In genomic region chr6:168116975-168117899, GRCh38 we compare ENCODE assay signal across 1 cellular context.
TF ChIP-seq lines count a peak whose summit lies in the region.

No MANE protein-coding gene starts in this region.

TF ChIP-seq in HepG2, 621 proteins besides CTCF, POLR2A, EP300 and RAD21 (continued from another document and continues in another):
- TF ChIP-seq, protein P1, sequence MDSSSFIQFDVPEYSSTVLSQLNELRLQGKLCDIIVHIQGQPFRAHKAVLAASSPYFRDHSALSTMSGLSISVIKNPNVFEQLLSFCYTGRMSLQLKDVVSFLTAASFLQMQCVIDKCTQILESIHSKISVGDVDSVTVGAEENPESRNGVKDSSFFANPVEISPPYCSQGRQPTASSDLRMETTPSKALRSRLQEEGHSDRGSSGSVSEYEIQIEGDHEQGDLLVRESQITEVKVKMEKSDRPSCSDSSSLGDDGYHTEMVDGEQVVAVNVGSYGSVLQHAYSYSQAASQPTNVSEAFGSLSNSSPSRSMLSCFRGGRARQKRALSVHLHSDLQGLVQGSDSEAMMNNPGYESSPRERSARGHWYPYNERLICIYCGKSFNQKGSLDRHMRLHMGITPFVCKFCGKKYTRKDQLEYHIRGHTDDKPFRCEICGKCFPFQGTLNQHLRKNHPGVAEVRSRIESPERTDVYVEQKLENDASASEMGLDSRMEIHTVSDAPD (CRISPR knock-in tag; IDR thresholded peaks at IDR 0.05): no peak
- TF ChIP-seq, protein P2, sequence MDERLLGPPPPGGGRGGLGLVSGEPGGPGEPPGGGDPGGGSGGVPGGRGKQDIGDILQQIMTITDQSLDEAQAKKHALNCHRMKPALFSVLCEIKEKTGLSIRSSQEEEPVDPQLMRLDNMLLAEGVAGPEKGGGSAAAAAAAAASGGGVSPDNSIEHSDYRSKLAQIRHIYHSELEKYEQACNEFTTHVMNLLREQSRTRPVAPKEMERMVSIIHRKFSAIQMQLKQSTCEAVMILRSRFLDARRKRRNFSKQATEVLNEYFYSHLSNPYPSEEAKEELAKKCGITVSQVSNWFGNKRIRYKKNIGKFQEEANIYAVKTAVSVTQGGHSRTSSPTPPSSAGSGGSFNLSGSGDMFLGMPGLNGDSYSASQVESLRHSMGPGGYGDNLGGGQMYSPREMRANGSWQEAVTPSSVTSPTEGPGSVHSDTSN (CRISPR knock-in tag; IDR thresholded peaks at IDR 0.05): 0 out of 2 replicates have a peak, but pooled peaks have one; percentile 22
- TF ChIP-seq, protein P3, sequence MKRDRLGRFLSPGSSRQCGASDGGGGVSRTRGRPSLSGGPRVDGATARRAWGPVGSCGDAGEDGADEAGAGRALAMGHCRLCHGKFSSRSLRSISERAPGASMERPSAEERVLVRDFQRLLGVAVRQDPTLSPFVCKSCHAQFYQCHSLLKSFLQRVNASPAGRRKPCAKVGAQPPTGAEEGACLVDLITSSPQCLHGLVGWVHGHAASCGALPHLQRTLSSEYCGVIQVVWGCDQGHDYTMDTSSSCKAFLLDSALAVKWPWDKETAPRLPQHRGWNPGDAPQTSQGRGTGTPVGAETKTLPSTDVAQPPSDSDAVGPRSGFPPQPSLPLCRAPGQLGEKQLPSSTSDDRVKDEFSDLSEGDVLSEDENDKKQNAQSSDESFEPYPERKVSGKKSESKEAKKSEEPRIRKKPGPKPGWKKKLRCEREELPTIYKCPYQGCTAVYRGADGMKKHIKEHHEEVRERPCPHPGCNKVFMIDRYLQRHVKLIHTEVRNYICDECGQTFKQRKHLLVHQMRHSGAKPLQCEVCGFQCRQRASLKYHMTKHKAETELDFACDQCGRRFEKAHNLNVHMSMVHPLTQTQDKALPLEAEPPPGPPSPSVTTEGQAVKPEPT (CRISPR knock-in tag; IDR thresholded peaks at IDR 0.05; ENCODE audit: low read depth): 0 out of 2 replicates have a peak, but pooled peaks have one; percentile 39
- TF ChIP-seq, protein P4, sequence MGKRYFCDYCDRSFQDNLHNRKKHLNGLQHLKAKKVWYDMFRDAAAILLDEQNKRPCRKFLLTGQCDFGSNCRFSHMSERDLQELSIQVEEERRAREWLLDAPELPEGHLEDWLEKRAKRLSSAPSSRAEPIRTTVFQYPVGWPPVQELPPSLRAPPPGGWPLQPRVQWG (CRISPR knock-in tag; IDR thresholded peaks at IDR 0.05; ENCODE audit: borderline replicate concordance, low read depth): no peak
- TF ChIP-seq ZNF317 (CRISPR knock-in tag; IDR thresholded peaks at IDR 0.05) (no peak), FIP1L1 (IDR thresholded peaks at IDR 0.05; ENCODE audit: borderline replicate concordance, insufficient read depth, low read depth, low read length) (no peak), ZNF460 (CRISPR knock-in tag; IDR thresholded peaks at IDR 0.05; ENCODE audit: borderline replicate concordance) (no peak), RFXANK (CRISPR knock-in tag; IDR thresholded peaks at IDR 0.05) (no peak), NCOR1 (IDR thresholded peaks at IDR 0.05; ENCODE audit: borderline replicate concordance, low read length) (no peak), ZNF773 (CRISPR knock-in tag; IDR thresholded peaks at IDR 0.05; ENCODE audit: borderline replicate concordance) (no peak), RBM39 (IDR thresholded peaks at IDR 0.05; ENCODE audit: low read depth, low read length, poor library complexity, severe bottlenecking) (no peak), ZNF841 (CRISPR knock-in tag; IDR thresholded peaks at IDR 0.05; ENCODE audit: borderline replicate concordance) (no peak), KIAA2018 (CRISPR knock-in tag; IDR thresholded peaks at IDR 0.05; ENCODE audit: borderline replicate concordance) (no peak), CHD2 (IDR thresholded peaks at IDR 0.05; ENCODE audit: low read depth, low read length) (no peak), KAT2B (IDR thresholded peaks at IDR 0.05; ENCODE audit: borderline replicate concordance, low read depth, low read length) (no peak), TCF7L2 (IDR thresholded peaks at IDR 0.05; ENCODE audit: low read depth, low read length) (no peak), KLF12 (CRISPR knock-in tag; IDR thresholded peaks at IDR 0.05; ENCODE audit: borderline replicate concordance) (no peak), ZNF720 (CRISPR knock-in tag; IDR thresholded peaks at IDR 0.05) (no peak), SKI (IDR thresholded peaks at IDR 0.05; ENCODE audit: partially characterized antibody) (no peak), IRF2 (CRISPR knock-in tag; IDR thresholded peaks at IDR 0.05) (no peak), HOXA7 (CRISPR knock-in tag; IDR thresholded peaks at IDR 0.05) (no peak), MEIS1 (CRISPR knock-in tag; IDR thresholded peaks at IDR 0.05; ENCODE audit: borderline replicate concordance) (no peak), FOXJ3 (CRISPR knock-in tag; IDR thresholded peaks at IDR 0.05; ENCODE audit: borderline replicate concordance) (no peak), CC2D1A (CRISPR knock-in tag; IDR thresholded peaks at IDR 0.05) (no peak), ATF7 (IDR thresholded peaks at IDR 0.05) (no peak), ATF7 (CRISPR knock-in tag; IDR thresholded peaks at IDR 0.05) (no peak), ZNF761 (CRISPR knock-in tag; conservative IDR thresholded peaks at IDR 0.05) (no peak), DMAP1 (CRISPR knock-in tag; IDR thresholded peaks at IDR 0.05) (0 out of 2 replicates have a peak, but pooled peaks have one; percentile 15), ZMYM3 (CRISPR knock-in tag; IDR thresholded peaks at IDR 0.05) (no peak; the same call in 1 of the 2 replicates), ZNF652 (CRISPR knock-in tag; IDR thresholded peaks at IDR 0.05; ENCODE audit: borderline replicate concordance, low read depth) (no peak), ZSCAN22 (CRISPR knock-in tag; IDR thresholded peaks at IDR 0.05) (no peak), HCFC1 (IDR thresholded peaks at IDR 0.05; ENCODE audit: low read depth, low read length) (no peak), TOE1 (CRISPR knock-in tag; IDR thresholded peaks at IDR 0.05) (no peak), IKZF4 (CRISPR knock-in tag; IDR thresholded peaks at IDR 0.05; ENCODE audit: borderline replicate concordance, low read depth, not compliant biosample characterization) (peak; percentile 89)
- TF ChIP-seq, protein P5, sequence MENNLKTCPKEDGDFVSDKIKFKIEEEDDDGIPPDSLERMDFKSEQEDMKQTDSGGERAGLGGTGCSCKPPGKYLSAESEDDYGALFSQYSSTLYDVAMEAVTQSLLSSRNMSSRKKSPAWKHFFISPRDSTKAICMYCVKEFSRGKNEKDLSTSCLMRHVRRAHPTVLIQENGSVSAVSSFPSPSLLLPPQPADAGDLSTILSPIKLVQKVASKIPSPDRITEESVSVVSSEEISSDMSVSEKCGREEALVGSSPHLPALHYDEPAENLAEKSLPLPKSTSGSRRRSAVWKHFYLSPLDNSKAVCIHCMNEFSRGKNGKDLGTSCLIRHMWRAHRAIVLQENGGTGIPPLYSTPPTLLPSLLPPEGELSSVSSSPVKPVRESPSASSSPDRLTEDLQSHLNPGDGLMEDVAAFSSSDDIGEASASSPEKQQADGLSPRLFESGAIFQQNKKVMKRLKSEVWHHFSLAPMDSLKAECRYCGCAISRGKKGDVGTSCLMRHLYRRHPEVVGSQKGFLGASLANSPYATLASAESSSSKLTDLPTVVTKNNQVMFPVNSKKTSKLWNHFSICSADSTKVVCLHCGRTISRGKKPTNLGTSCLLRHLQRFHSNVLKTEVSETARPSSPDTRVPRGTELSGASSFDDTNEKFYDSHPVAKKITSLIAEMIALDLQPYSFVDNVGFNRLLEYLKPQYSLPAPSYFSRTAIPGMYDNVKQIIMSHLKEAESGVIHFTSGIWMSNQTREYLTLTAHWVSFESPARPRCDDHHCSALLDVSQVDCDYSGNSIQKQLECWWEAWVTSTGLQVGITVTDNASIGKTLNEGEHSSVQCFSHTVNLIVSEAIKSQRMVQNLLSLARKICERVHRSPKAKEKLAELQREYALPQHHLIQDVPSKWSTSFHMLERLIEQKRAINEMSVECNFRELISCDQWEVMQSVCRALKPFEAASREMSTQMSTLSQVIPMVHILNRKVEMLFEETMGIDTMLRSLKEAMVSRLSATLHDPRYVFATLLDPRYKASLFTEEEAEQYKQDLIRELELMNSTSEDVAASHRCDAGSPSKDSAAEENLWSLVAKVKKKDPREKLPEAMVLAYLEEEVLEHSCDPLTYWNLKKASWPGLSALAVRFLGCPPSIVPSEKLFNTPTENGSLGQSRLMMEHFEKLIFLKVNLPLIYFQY (CRISPR knock-in tag; IDR thresholded peaks at IDR 0.05; ENCODE audit: borderline replicate concordance): no peak
- TF ChIP-seq, protein P6, sequence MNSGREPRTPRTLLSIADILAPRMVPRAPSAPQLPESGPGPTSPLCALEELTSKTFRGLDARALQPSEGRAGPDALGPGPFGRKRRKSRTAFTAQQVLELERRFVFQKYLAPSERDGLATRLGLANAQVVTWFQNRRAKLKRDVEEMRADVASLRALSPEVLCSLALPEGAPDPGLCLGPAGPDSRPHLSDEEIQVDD (CRISPR knock-in tag; IDR thresholded peaks at IDR 0.05; ENCODE audit: borderline replicate concordance): no peak
- TF ChIP-seq, protein P7, sequence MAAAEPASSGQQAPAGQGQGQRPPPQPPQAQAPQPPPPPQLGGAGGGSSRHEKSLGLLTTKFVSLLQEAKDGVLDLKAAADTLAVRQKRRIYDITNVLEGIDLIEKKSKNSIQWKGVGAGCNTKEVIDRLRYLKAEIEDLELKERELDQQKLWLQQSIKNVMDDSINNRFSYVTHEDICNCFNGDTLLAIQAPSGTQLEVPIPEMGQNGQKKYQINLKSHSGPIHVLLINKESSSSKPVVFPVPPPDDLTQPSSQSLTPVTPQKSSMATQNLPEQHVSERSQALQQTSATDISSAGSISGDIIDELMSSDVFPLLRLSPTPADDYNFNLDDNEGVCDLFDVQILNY (CRISPR knock-in tag; conservative IDR thresholded peaks at IDR 0.05): no peak
- TF ChIP-seq, protein P8, sequence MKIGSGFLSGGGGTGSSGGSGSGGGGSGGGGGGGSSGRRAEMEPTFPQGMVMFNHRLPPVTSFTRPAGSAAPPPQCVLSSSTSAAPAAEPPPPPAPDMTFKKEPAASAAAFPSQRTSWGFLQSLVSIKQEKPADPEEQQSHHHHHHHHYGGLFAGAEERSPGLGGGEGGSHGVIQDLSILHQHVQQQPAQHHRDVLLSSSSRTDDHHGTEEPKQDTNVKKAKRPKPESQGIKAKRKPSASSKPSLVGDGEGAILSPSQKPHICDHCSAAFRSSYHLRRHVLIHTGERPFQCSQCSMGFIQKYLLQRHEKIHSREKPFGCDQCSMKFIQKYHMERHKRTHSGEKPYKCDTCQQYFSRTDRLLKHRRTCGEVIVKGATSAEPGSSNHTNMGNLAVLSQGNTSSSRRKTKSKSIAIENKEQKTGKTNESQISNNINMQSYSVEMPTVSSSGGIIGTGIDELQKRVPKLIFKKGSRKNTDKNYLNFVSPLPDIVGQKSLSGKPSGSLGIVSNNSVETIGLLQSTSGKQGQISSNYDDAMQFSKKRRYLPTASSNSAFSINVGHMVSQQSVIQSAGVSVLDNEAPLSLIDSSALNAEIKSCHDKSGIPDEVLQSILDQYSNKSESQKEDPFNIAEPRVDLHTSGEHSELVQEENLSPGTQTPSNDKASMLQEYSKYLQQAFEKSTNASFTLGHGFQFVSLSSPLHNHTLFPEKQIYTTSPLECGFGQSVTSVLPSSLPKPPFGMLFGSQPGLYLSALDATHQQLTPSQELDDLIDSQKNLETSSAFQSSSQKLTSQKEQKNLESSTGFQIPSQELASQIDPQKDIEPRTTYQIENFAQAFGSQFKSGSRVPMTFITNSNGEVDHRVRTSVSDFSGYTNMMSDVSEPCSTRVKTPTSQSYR (CRISPR knock-in tag; IDR thresholded peaks at IDR 0.05; ENCODE audit: borderline replicate concordance): no peak
- TF ChIP-seq, protein P9, sequence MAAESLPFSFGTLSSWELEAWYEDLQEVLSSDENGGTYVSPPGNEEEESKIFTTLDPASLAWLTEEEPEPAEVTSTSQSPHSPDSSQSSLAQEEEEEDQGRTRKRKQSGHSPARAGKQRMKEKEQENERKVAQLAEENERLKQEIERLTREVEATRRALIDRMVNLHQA (CRISPR knock-in tag; IDR thresholded peaks at IDR 0.05): no peak
